ENCODE assay signal across 23 cellular contexts in the genomic region with DNA sequence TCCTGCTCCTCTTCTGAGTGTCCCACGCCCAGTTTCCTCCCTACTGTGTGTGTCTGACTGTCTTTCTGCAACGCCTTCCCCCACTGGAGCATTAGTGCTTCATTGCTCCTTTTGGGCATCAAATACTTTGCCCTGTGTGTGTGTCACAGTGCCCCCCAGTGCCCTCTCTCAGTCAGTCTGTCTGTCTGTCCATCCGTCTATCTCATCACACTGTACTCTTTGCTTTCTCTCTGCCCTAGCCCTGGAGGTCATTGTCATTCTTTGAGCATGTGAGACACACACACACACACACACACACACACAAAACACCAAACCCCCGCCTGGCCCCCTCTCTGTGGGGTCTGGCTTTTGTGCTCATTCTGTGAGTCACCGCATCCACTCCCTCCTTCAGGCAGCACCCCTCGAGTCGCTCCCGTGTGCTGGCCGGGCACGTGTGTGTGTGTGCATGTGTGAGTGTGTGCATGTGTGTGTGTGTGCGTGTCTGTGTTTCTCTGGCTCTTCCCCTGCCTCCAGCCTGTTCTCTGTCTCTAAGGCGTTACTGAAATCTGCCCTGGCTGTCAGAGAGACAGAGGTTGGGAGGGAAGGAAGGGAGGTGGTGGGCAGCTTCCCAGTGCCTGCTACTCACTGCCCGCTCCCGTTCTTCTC.
DNase-seq lines count a peak whose midpoint lies in the region; ATAC-seq and TF ChIP-seq lines count a peak whose summit lies in the region.
"Had no signal": no experiment of that assay in that cellular context is flagged by ENCODE, and none has a peak within 500 bp of the region (broad histone marks: within the 10 kb centered on the region; RNA-seq: fewer than 3 reads in every experiment).

No MANE protein-coding gene starts in this region.

- no peak for DNase-seq in activated CD8-positive, alpha-beta T cell treated with anti-CD3 and anti-CD28 coated beads for 36 hours
- no peak for DNase-seq in activated CD8-positive, alpha-beta T cell treated with anti-CD3 and anti-CD28 coated beads, Interleukin-2, amount 10 ng/mL, durations not matched to agents 7 days and 5 days
- DNase-seq in RPMI7951 (ENCODE audit: low read depth) (peak; percentile 35), fibroblast of pulmonary artery (ENCODE audit: low read depth) (peak; percentile 23), GM19240 (ENCODE audit: insufficient read length, low spot score) (no peak), GM13977 (ENCODE audit: low spot score) (no peak), RWPE1 (ENCODE audit: low spot score) (no peak), left ventricle myocardium superior (no peak)
- DNase-seq: activated CD4-positive, alpha-beta T cell treated with anti-CD3 and anti-CD28 coated beads for 1 hour; activated naive CD8-positive, alpha-beta T cell treated with anti-CD3 and anti-CD28 coated beads, Interleukin-2, amount 10 ng/mL, durations not matched to agents 7 days and 5 days; gastrocnemius medialis; NCI-H1436 treated with DMSO at 0.1 percent for 48 hours; NCI-H774; stimulated activated CD4-positive, alpha-beta T cell treated with anti-CD3 and anti-CD28 coated beads, Interleukin-4, amount 100 ng/mL, for 1 hour; stomach had no signal

- peak; percentile 34 for ATAC-seq in activated CD8-positive, alpha-beta T cell treated with anti-CD3 and anti-CD28 coated beads for 36 hours
- ATAC-seq in activated CD8-positive, alpha-beta T cell treated with anti-CD3 and anti-CD28 coated beads, Interleukin-2, amount 10 ng/mL, durations not matched to agents 7 days and 5 days = no peak
- ATAC-seq in left ventricle myocardium superior = no peak
- ATAC-seq: activated T-helper 17 cell treated with anti-CD3 and anti-CD28 coated beads, Interleukin-2, amount 50 U/mL, for 72 hours; gastrocnemius medialis; Panc1; SK-N-SH treated with all-trans-retinoic acid at 6 μM for 48 hours had no signal

- intact Hi-C loops in activated CD8-positive, alpha-beta T cell treated with anti-CD3 and anti-CD28 coated beads for 36 hours (cut with micrococcal nuclease) = no loop called here
- intact Hi-C loops in left ventricle myocardium superior (cut with micrococcal nuclease) = no loop called here

- no peak overlapping the region for H3K4me3 Mint-ChIP-seq in activated CD8-positive, alpha-beta T cell treated with anti-CD3 and anti-CD28 coated beads for 36 hours
- H3K4me3 Mint-ChIP-seq in activated CD8-positive, alpha-beta T cell treated with anti-CD3 and anti-CD28 coated beads, Interleukin-2, amount 10 ng/mL, durations not matched to agents 7 days and 5 days = no peak overlapping the region
- H3K4me3 Mint-ChIP-seq: activated naive CD8-positive, alpha-beta T cell treated with anti-CD3 and anti-CD28 coated beads, Interleukin-2, amount 10 ng/mL, durations not matched to agents 7 days and 5 days; activated T-helper 17 cell treated with anti-CD3 and anti-CD28 coated beads, Interleukin-2, amount 50 U/mL, for 72 hours; CD14-positive monocyte; nephron; type B pancreatic cell had no signal

- in situ Hi-C loops in GM13977 (cut with MboI; ENCODE audit: low pct_unique_long_range_greater_than_20kb, low sequenced_read_pairs, unreplicated experiment) = no loop called here

- H3K9me3 Mint-ChIP-seq in activated CD8-positive, alpha-beta T cell treated with anti-CD3 and anti-CD28 coated beads for 36 hours = no peaks in the 10 kb centered on the region
- no peaks in the 10 kb centered on the region for H3K9me3 Mint-ChIP-seq in activated CD8-positive, alpha-beta T cell treated with anti-CD3 and anti-CD28 coated beads, Interleukin-2, amount 10 ng/mL, durations not matched to agents 7 days and 5 days (ENCODE audit: insufficient read depth)
- H3K9me3 Mint-ChIP-seq: activated naive CD8-positive, alpha-beta T cell treated with anti-CD3 and anti-CD28 coated beads, Interleukin-2, amount 10 ng/mL, durations not matched to agents 7 days and 5 days; activated T-helper 17 cell treated with anti-CD3 and anti-CD28 coated beads, Interleukin-2, amount 50 U/mL, for 72 hours; nephron; type B pancreatic cell had no signal

- H3K27ac ChIP-seq in RWPE1 = no peak overlapping the region
- H3K27ac ChIP-seq: gastrocnemius medialis, stomach had no signal

- peaks cover 2% of the 10 kb centered on the region for H3K4me1 Mint-ChIP-seq in activated CD8-positive, alpha-beta T cell treated with anti-CD3 and anti-CD28 coated beads for 36 hours (ENCODE audit: low read depth)
- no peaks in the 10 kb centered on the region for H3K4me1 Mint-ChIP-seq in activated CD8-positive, alpha-beta T cell treated with anti-CD3 and anti-CD28 coated beads, Interleukin-2, amount 10 ng/mL, durations not matched to agents 7 days and 5 days (ENCODE audit: low read depth)
- H3K4me1 Mint-ChIP-seq: activated naive CD8-positive, alpha-beta T cell treated with anti-CD3 and anti-CD28 coated beads, Interleukin-2, amount 10 ng/mL, durations not matched to agents 7 days and 5 days; activated T-helper 17 cell treated with anti-CD3 and anti-CD28 coated beads, Interleukin-2, amount 50 U/mL, for 72 hours; CD14-positive monocyte had no signal

- no peaks in the 10 kb centered on the region for H3K36me3 Mint-ChIP-seq in activated CD8-positive, alpha-beta T cell treated with anti-CD3 and anti-CD28 coated beads for 36 hours (ENCODE audit: low read depth)
- H3K36me3 Mint-ChIP-seq in activated CD8-positive, alpha-beta T cell treated with anti-CD3 and anti-CD28 coated beads, Interleukin-2, amount 10 ng/mL, durations not matched to agents 7 days and 5 days (ENCODE audit: low read depth) = no peaks in the 10 kb centered on the region
- H3K36me3 Mint-ChIP-seq: activated naive CD8-positive, alpha-beta T cell treated with anti-CD3 and anti-CD28 coated beads, Interleukin-2, amount 10 ng/mL, durations not matched to agents 7 days and 5 days; CD14-positive monocyte; type B pancreatic cell had no signal

- no peak overlapping the region for H3K27ac Mint-ChIP-seq in activated CD8-positive, alpha-beta T cell treated with anti-CD3 and anti-CD28 coated beads for 36 hours
- no peak overlapping the region for H3K27ac Mint-ChIP-seq in activated CD8-positive, alpha-beta T cell treated with anti-CD3 and anti-CD28 coated beads, Interleukin-2, amount 10 ng/mL, durations not matched to agents 7 days and 5 days
- H3K27ac Mint-ChIP-seq: activated naive CD8-positive, alpha-beta T cell treated with anti-CD3 and anti-CD28 coated beads, Interleukin-2, amount 10 ng/mL, durations not matched to agents 7 days and 5 days; activated T-helper 17 cell treated with anti-CD3 and anti-CD28 coated beads, Interleukin-2, amount 50 U/mL, for 72 hours; CD14-positive monocyte; nephron; progenitor cell of endocrine pancreas; type B pancreatic cell had no signal

- POLR2A ChIA-PET in activated CD8-positive, alpha-beta T cell treated with anti-CD3 and anti-CD28 coated beads for 36 hours (lab: Charles Lee) = no interaction called here
- POLR2A ChIA-PET in activated CD8-positive, alpha-beta T cell treated with anti-CD3 and anti-CD28 coated beads, Interleukin-2, amount 10 ng/mL, durations not matched to agents 7 days and 5 days (lab: Charles Lee) = no interaction called here
- POLR2A ChIA-PET in RWPE1 (lab: Yijun Ruan, JAX; ENCODE audit: low non-redundant PET) = no interaction called here

- H3K27me3 Mint-ChIP-seq in activated CD8-positive, alpha-beta T cell treated with anti-CD3 and anti-CD28 coated beads for 36 hours = peaks cover 12% of the 10 kb centered on the region
- peaks cover 21% of the 10 kb centered on the region for H3K27me3 Mint-ChIP-seq in activated CD8-positive, alpha-beta T cell treated with anti-CD3 and anti-CD28 coated beads, Interleukin-2, amount 10 ng/mL, durations not matched to agents 7 days and 5 days (ENCODE audit: low read depth)

- CTCF ChIA-PET in activated CD8-positive, alpha-beta T cell treated with anti-CD3 and anti-CD28 coated beads for 36 hours (lab: Charles Lee) = no interaction called here
- CTCF ChIA-PET in activated CD8-positive, alpha-beta T cell treated with anti-CD3 and anti-CD28 coated beads, Interleukin-2, amount 10 ng/mL, durations not matched to agents 7 days and 5 days (lab: Charles Lee) = no interaction called here
- CTCF ChIA-PET in RWPE1 (lab: Yijun Ruan, JAX) = interaction anchor here (0.7 kb wide), 1 partner anchor 77 kb away, joined by 3 read pairs; no protein-coding TSS in a partner anchor

- TF ChIP-seq CTCF in activated CD8-positive, alpha-beta T cell treated with anti-CD3 and anti-CD28 coated beads for 36 hours (IDR thresholded peaks at IDR 0.05) = no peak
- no peak for TF ChIP-seq CTCF in fibroblast of pulmonary artery (IDR thresholded peaks at IDR 0.05; ENCODE audit: low read length, missing control alignments)
- no peak for TF ChIP-seq CTCF in GM13977 (IDR thresholded peaks at IDR 0.05; ENCODE audit: extremely low read depth, insufficient read depth, missing control alignments)
- no peak for TF ChIP-seq CTCF in RWPE1 (conservative IDR thresholded peaks at IDR 0.05; ENCODE audit: low read depth)

- no peak overlapping the region for H3K4me3 ChIP-seq in fibroblast of pulmonary artery (replicated peaks; ENCODE audit: low read depth, low read length)
- H3K4me3 ChIP-seq: gastrocnemius medialis, smooth muscle cell, stomach had no signal

Comparison
In these comparisons a context has a peak if more than half of its experiments do, and no peak if none do; other contexts are left out.
1. DNase-seq: peak in RPMI7951 (single experiment) and fibroblast of pulmonary artery (single experiment); none in activated CD8-positive, alpha-beta T cell treated with anti-CD3 and anti-CD28 coated beads for 36 hours (single experiment), activated CD8-positive, alpha-beta T cell treated with anti-CD3 and anti-CD28 coated beads, Interleukin-2, amount 10 ng/mL, durations not matched to agents 7 days and 5 days (single experiment), GM19240 (single experiment), GM13977 (single experiment), RWPE1 (single experiment) and left ventricle myocardium superior (single experiment).